ENCODE assay signal across 18 cellular contexts in the genomic region with DNA sequence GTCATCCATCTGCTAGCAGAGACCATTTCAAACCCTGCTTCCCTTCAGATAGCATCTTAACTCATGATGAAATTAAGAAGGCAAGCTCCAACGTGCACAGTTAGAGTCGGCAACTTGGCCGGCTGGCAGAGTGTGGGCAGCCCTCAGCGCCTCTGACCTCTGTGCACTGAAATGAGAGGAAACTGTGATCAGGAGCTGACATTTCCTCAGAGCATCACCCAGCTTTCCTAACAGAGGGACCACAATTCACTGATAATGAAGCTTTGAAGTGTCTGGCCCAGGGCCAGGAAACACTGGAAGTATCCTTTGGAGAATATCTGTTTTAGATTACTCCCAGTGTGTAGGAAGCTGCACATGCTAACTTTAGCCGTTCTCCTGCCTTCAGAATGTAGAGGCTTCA.
A peak's percentile ranks its signal among the peaks of the same experiment; 100 is the strongest.
DNase-seq lines count a peak whose midpoint lies in the region; ATAC-seq, FAIRE-seq and TF ChIP-seq lines count a peak whose summit lies in the region.
"Had no signal": no experiment of that assay in that cellular context is flagged by ENCODE, and none has a peak within 500 bp of the region (broad histone marks: within the 10 kb centered on the region; RNA-seq: fewer than 3 reads in every experiment).

No MANE protein-coding gene starts in this region.

- in situ Hi-C loops in K562 (cut with MboI), result no loop called here

- no peak for TF ChIP-seq CTCF in MCF 10A (IDR thresholded peaks at IDR 0.05; ENCODE audit: unreplicated experiment)
- TF ChIP-seq CTCF in breast epithelium (IDR thresholded peaks at IDR 0.05), result no peak
- no peak for TF ChIP-seq CTCF in K562 (IDR thresholded peaks at IDR 0.05 in 2 of 3, conservative IDR thresholded peaks at IDR 0.05 in 1 of 3; ENCODE audit: insufficient read depth in 2 of 3, low read depth in 1 of 3, low read length in 3 of 3)
- TF ChIP-seq CTCF in upper lobe of right lung (IDR thresholded peaks at IDR 0.05), result no peak

- no peaks in the 10 kb centered on the region for H3K9me1 ChIP-seq in K562 (ENCODE audit: control insufficient read depth, insufficient read depth, low read length)

- no peaks in the 10 kb centered on the region for H4K20me1 ChIP-seq in K562 (replicated peaks; ENCODE audit: control insufficient read depth, insufficient read depth, low read length)

- no peak overlapping the region for H3K4me2 ChIP-seq in K562 (ENCODE audit: insufficient read depth, low read length)

- WGBS in K562 (ENCODE audit: insufficient coverage, low coverage, missing lambda C conversion rate), result 0% methylated on average over 5 of the region's 5 CpGs

- H3K36me3 ChIP-seq in breast epithelium (no peaks in the 10 kb centered on the region), K562 (ENCODE audit: control insufficient read depth, insufficient read depth, low read length) (no peaks in the 10 kb centered on the region), upper lobe of right lung (no peaks in the 10 kb centered on the region)

- H3K27ac ChIP-seq in breast epithelium (no peak overlapping the region), K562 (ENCODE audit: extremely low read depth, low read depth, low read length) (no peak overlapping the region), upper lobe of right lung (no peak overlapping the region)
- H3K27ac ChIP-seq: epithelial cell of prostate had no signal

- H3K36me3 Mint-ChIP-seq in MCF 10A (ENCODE audit: insufficient read depth, unreplicated experiment), result no peaks in the 10 kb centered on the region
- H3K36me3 Mint-ChIP-seq: activated naive CD4-positive, alpha-beta T cell treated with anti-CD3 and anti-CD28 coated beads, Interleukin-2, amount 50 U/mL, for 72 hours; naive thymus-derived CD8-positive, alpha-beta T cell had no signal

- no peak for TF ChIP-seq EP300 in K562 (IDR thresholded peaks at IDR 0.05; ENCODE audit: low read length)

- TF ChIP-seq POLR2A in breast epithelium (IDR thresholded peaks at IDR 0.05) (no peak), K562 (conservative IDR thresholded peaks at IDR 0.05) (no peak)

- DNase-seq in MCF 10A (ENCODE audit: unreplicated experiment), result peak; percentile 43
- DNase-seq in breast epithelium (ENCODE audit: low spot score in 2 of 2), result no peak
- DNase-seq in K562 (ENCODE audit: extremely low read depth in 1 of 4, low spot score in 3 of 4), result peak in 1 of 4 experiments; percentile 15
- peak; percentile 55 for DNase-seq in left ventricle myocardium superior
- no peak for DNase-seq in upper lobe of right lung
- no peak for DNase-seq in KG1 (lab: John Stamatoyannopoulos, UW)
- DNase-seq: activated CD4-positive, alpha-beta T cell treated with anti-CD3 and anti-CD28 coated beads for 4 hours; cerebellar nuclear complex; hypothalamus; naive thymus-derived CD8-positive, alpha-beta T cell; NCI-H2029; NK-92 treated with Interleukin-12 subunit alpha and Interleukin-12 subunit beta, amount 100 ng/mL, for 24 hours; T1000 had no signal

- H3K4me3 Mint-ChIP-seq in MCF 10A (ENCODE audit: unreplicated experiment), result no peak overlapping the region
- H3K4me3 Mint-ChIP-seq: naive thymus-derived CD8-positive, alpha-beta T cell had no signal

- peaks cover 46% of the 10 kb centered on the region for H3K27me3 Mint-ChIP-seq in MCF 10A (ENCODE audit: insufficient read depth, unreplicated experiment)

- no peaks in the 10 kb centered on the region for H3K4me1 Mint-ChIP-seq in MCF 10A (ENCODE audit: insufficient read depth, unreplicated experiment)
- H3K4me1 Mint-ChIP-seq: naive thymus-derived CD8-positive, alpha-beta T cell had no signal

- intact Hi-C loops in MCF 10A (cut with micrococcal nuclease) (no loop called here), breast epithelium (cut with DNase I; ENCODE audit: low total_unique reads) (no loop called here), K562 (cut with micrococcal nuclease) (no loop called here), left ventricle myocardium superior (cut with micrococcal nuclease) (no loop called here), upper lobe of right lung (cut with DNase I) (no loop called here)

- CTCF ChIA-PET in MCF 10A (lab: Yijun Ruan, JAX) (interaction anchor here (1.0 kb wide), 1 partner anchor 46 kb away, joined by 3 read pairs; no protein-coding TSS in a partner anchor), K562 (lab: Yijun Ruan, JAX; ENCODE audit: low intra/inter-chr PET ratio) (no interaction called here)

- no peak for FAIRE-seq in K562 (lab: Jason Lieb, UNC)

- no peak overlapping the region for H2AFZ ChIP-seq in K562 (ENCODE audit: low read depth, low read length)

- no peak overlapping the region for H3K27ac Mint-ChIP-seq in MCF 10A (ENCODE audit: low read depth, unreplicated experiment)
- H3K27ac Mint-ChIP-seq: activated naive CD4-positive, alpha-beta T cell treated with anti-CD3 and anti-CD28 coated beads, Interleukin-2, amount 50 U/mL, for 72 hours; naive thymus-derived CD8-positive, alpha-beta T cell had no signal

- H3K27me3 ChIP-seq in breast epithelium (no peaks in the 10 kb centered on the region), K562 (ENCODE audit: control insufficient read depth in 2 of 2, insufficient read depth in 2 of 2, low read length in 2 of 2) (peaks cover 4 to 9% of the 10 kb centered on the region in 2 experiments), upper lobe of right lung (no peaks in the 10 kb centered on the region)

- BruUV-seq in MCF 10A (replicated peaks; lab: Mats Ljungman, UMichigan) (no TSS peak), K562 (replicated peaks; lab: Mats Ljungman, UMichigan) (no TSS peak)

- no peak overlapping the region for H3K4me3 ChIP-seq in breast epithelium
- H3K4me3 ChIP-seq in K562, result no peak overlapping the region
- no peak overlapping the region for H3K4me3 ChIP-seq in upper lobe of right lung

- no peaks in the 10 kb centered on the region for H3K9me3 Mint-ChIP-seq in MCF 10A (ENCODE audit: unreplicated experiment)

- H3K4me1 ChIP-seq in breast epithelium (no peaks in the 10 kb centered on the region), K562 (replicated peaks in 1 of 2; ENCODE audit: control insufficient read depth in 2 of 2, insufficient read depth in 2 of 2, low read length in 2 of 2) (no peaks in the 10 kb centered on the region; a peak in 1 of 5 replicates), upper lobe of right lung (no peaks in the 10 kb centered on the region)

- H3K79me2 ChIP-seq in K562 (ENCODE audit: control insufficient read depth, insufficient read depth, low read length), result no peaks in the 10 kb centered on the region

- H3K9me3 ChIP-seq in breast epithelium, result no peaks in the 10 kb centered on the region
- H3K9me3 ChIP-seq in K562 (replicated peaks; ENCODE audit: control insufficient read depth, insufficient read depth, low read depth, low read length), result no peaks in the 10 kb centered on the region
- no peaks in the 10 kb centered on the region for H3K9me3 ChIP-seq in upper lobe of right lung

- POLR2A ChIA-PET in MCF 10A (lab: Yijun Ruan, JAX) (no interaction called here), K562 (lab: Yijun Ruan, JAX) (interaction anchor here (0.9 to 1.2 kb wide), 2 partner anchors 15 to 26 kb away, joined by 3 read pairs; no protein-coding TSS in a partner anchor)

- H3K9ac ChIP-seq in K562 (ENCODE audit: insufficient read depth in 1 of 2, low read depth in 2 of 2, low read length in 2 of 2), result no peak overlapping the region

- ATAC-seq in K562 (no peak), left ventricle myocardium superior (peak; percentile 76), upper lobe of right lung (peak; percentile 45), GM21576 (IDR thresholded peaks at IDR 0.05; ENCODE audit: unreplicated experiment) (no peak), GM21367 (IDR thresholded peaks at IDR 0.05; ENCODE audit: unreplicated experiment) (no peak)
- ATAC-seq: activated naive CD4-positive, alpha-beta T cell treated with anti-CD3 and anti-CD28 coated beads, Interleukin-2, amount 50 U/mL, for 72 hours; left lobe of liver; naive thymus-derived CD8-positive, alpha-beta T cell had no signal

- no peak for TF ChIP-seq RAD21 in K562 (CRISPR knock-in tag; conservative IDR thresholded peaks at IDR 0.05 in 1 of 2, IDR thresholded peaks at IDR 0.05 in 1 of 2)

TF ChIP-seq in K562, 482 proteins besides CTCF, POLR2A, EP300 and RAD21:
- TF ChIP-seq NFIC (IDR thresholded peaks at IDR 0.05) (peak; percentile 74), ZNF507 (tag; conservative IDR thresholded peaks at IDR 0.05) (no peak), TFAM (CRISPR knock-in tag; conservative IDR thresholded peaks at IDR 0.05) (no peak), U2AF1 (optimal IDR thresholded peaks at IDR 0.05; ENCODE audit: low read depth, low read length) (no peak), SETDB1 (IDR thresholded peaks at IDR 0.05; ENCODE audit: low read length) (no peak), ZNF431 (CRISPR knock-in tag; IDR thresholded peaks at IDR 0.05) (no peak), NRF1 (conservative IDR thresholded peaks at IDR 0.05 in 1 of 2, IDR thresholded peaks at IDR 0.05 in 1 of 2) (0 out of 4 replicates have a peak, but pooled peaks of 1 of the 2 experiments have one; percentile 21)
- TF ChIP-seq, protein P1, sequence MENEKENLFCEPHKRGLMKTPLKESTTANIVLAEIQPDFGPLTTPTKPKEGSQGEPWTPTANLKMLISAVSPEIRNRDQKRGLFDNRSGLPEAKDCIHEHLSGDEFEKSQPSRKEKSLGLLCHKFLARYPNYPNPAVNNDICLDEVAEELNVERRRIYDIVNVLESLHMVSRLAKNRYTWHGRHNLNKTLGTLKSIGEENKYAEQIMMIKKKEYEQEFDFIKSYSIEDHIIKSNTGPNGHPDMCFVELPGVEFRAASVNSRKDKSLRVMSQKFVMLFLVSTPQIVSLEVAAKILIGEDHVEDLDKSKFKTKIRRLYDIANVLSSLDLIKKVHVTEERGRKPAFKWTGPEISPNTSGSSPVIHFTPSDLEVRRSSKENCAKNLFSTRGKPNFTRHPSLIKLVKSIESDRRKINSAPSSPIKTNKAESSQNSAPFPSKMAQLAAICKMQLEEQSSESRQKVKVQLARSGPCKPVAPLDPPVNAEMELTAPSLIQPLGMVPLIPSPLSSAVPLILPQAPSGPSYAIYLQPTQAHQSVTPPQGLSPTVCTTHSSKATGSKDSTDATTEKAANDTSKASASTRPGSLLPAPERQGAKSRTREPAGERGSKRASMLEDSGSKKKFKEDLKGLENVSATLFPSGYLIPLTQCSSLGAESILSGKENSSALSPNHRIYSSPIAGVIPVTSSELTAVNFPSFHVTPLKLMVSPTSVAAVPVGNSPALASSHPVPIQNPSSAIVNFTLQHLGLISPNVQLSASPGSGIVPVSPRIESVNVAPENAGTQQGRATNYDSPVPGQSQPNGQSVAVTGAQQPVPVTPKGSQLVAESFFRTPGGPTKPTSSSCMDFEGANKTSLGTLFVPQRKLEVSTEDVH (IDR thresholded peaks at IDR 0.05; ENCODE audit: low read depth, partially characterized antibody), result no peak

Comparison
In these comparisons a context has a peak if more than half of its experiments do, and no peak if none do; other contexts are left out.
1. DNase-seq: peak in MCF 10A (single experiment) and left ventricle myocardium superior (single experiment); none in breast epithelium (0 of 2), upper lobe of right lung (single experiment) and KG1 (single experiment).
2. ATAC-seq: peak in left ventricle myocardium superior (single experiment) and upper lobe of right lung (single experiment); none in K562 (single experiment), GM21576 (single experiment) and GM21367 (single experiment).